Comparison of ENCODE assay signal across 18 cellular contexts in genomic region chr13:98746968-98747367, GRCh38. TPM values are rescaled to one million over a fixed set of nuclear protein-coding genes. Genes with fewer than 3 reads are reported as not detected.
DNase-seq lines count a peak whose midpoint lies in the region; ATAC-seq and TF ChIP-seq lines count a peak whose summit lies in the region.
"Had no signal": no experiment of that assay in that cellular context is flagged by ENCODE, and none has a peak within 500 bp of the region (broad histone marks: within the 10 kb centered on the region; RNA-seq: fewer than 3 reads in every experiment).

No MANE protein-coding gene starts in this region.

- peak; percentile 55 for DNase-seq in Caki2 (ENCODE audit: low read depth)
- peak; percentile 34 for DNase-seq in choroid plexus epithelial cell (ENCODE audit: low read depth)
- DNase-seq in left lobe of liver (ENCODE audit: low spot score): peak; percentile 72
- no peak for DNase-seq in activated effector memory CD4-positive, alpha-beta T cell treated with Interleukin-2 at 50 U/mL for 16 hours
- no peak for DNase-seq in stimulated activated CD4-positive, alpha-beta T cell treated with anti-CD3 and anti-CD28 coated beads, Interleukin-2, amount 100 ng/mL, for 24 hours
- no peak for DNase-seq in hepatic stellate cell (ENCODE audit: low spot score)
- DNase-seq: activated CD8-positive, alpha-beta T cell treated with anti-CD3 and anti-CD28 coated beads, Interleukin-2, amount 10 ng/mL, durations not matched to agents 7 days and 5 days; activated naive CD8-positive, alpha-beta T cell treated with anti-CD3 and anti-CD28 coated beads, Interleukin-2, amount 50 U/mL, for 24 hours; islet precursor cell; midbrain; NCI-H1105 treated with DMSO at 0.1 percent for 48 hours; RPMI8226; substantia nigra; WERI-Rb-1 had no signal

- in situ Hi-C loops in Caki2 (cut with HindIII; ENCODE audit: low pct_unique_long_range_greater_than_20kb, low sequenced_read_pairs): no loop called here

- no peak overlapping the region for H3K4me3 ChIP-seq in choroid plexus epithelial cell (ENCODE audit: low read depth, low read length)
- H3K4me3 ChIP-seq: gastroesophageal sphincter, right atrium auricular region had no signal

- no peak for TF ChIP-seq RAD21 in Ishikawa (IDR thresholded peaks at IDR 0.05; ENCODE audit: low read depth)

- TF ChIP-seq EP300 in Ishikawa (IDR thresholded peaks at IDR 0.05; ENCODE audit: borderline replicate concordance): no peak

- TF ChIP-seq CTCF in choroid plexus epithelial cell (conservative IDR thresholded peaks at IDR 0.05; ENCODE audit: low read depth, low read length): no peak

- peak; percentile 60 for ATAC-seq in left lobe of liver
- no peak for ATAC-seq in GM21447 (IDR thresholded peaks at IDR 0.05; ENCODE audit: unreplicated experiment)
- ATAC-seq: activated CD8-positive, alpha-beta T cell treated with anti-CD3 and anti-CD28 coated beads, Interleukin-2, amount 10 ng/mL, durations not matched to agents 7 days and 5 days; activated naive CD8-positive, alpha-beta T cell treated with anti-CD3 and anti-CD28 coated beads, Interleukin-2, amount 50 U/mL, for 24 hours; gastroesophageal sphincter had no signal

TF ChIP-seq in Ishikawa, 13 proteins besides CTCF, POLR2A, EP300 and RAD21:
- TF ChIP-seq, protein P1, sequence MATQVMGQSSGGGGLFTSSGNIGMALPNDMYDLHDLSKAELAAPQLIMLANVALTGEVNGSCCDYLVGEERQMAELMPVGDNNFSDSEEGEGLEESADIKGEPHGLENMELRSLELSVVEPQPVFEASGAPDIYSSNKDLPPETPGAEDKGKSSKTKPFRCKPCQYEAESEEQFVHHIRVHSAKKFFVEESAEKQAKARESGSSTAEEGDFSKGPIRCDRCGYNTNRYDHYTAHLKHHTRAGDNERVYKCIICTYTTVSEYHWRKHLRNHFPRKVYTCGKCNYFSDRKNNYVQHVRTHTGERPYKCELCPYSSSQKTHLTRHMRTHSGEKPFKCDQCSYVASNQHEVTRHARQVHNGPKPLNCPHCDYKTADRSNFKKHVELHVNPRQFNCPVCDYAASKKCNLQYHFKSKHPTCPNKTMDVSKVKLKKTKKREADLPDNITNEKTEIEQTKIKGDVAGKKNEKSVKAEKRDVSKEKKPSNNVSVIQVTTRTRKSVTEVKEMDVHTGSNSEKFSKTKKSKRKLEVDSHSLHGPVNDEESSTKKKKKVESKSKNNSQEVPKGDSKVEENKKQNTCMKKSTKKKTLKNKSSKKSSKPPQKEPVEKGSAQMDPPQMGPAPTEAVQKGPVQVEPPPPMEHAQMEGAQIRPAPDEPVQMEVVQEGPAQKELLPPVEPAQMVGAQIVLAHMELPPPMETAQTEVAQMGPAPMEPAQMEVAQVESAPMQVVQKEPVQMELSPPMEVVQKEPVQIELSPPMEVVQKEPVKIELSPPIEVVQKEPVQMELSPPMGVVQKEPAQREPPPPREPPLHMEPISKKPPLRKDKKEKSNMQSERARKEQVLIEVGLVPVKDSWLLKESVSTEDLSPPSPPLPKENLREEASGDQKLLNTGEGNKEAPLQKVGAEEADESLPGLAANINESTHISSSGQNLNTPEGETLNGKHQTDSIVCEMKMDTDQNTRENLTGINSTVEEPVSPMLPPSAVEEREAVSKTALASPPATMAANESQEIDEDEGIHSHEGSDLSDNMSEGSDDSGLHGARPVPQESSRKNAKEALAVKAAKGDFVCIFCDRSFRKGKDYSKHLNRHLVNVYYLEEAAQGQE (IDR thresholded peaks at IDR 0.05; ENCODE audit: low read depth): no peak
- TF ChIP-seq NFIC (IDR thresholded peaks at IDR 0.05) (no peak), CEBPB (IDR thresholded peaks at IDR 0.05) (peak; percentile 75), TEAD4 (IDR thresholded peaks at IDR 0.05) (no peak)
TF ChIP-seq in Ishikawa: peak in this region for 1.

RNA-seq across cellular contexts. Expression of gene SLC15A1, which starts 5.5 kb away (rescaled TPM):
- not detected in 2 replicates for total RNA-seq in Caki2 (2014; rRNA removed; shearing (Covaris generic); ENCODE audit: low replicate concordance)
- 26.9 TPM for total RNA-seq in left lobe of liver
- total RNA-seq: activated CD8-positive, alpha-beta T cell treated with anti-CD3 and anti-CD28 coated beads, Interleukin-2, amount 10 ng/mL, durations not matched to agents 7 days and 5 days; right atrium auricular region had no signal

Comparison
In these comparisons a context has a peak if more than half of its experiments do, and no peak if none do; other contexts are left out.
1. DNase-seq: peak in Caki2 (single experiment), choroid plexus epithelial cell (single experiment) and left lobe of liver (single experiment); none in activated effector memory CD4-positive, alpha-beta T cell treated with Interleukin-2 at 50 U/mL for 16 hours (single experiment), stimulated activated CD4-positive, alpha-beta T cell treated with anti-CD3 and anti-CD28 coated beads, Interleukin-2, amount 100 ng/mL, for 24 hours (0 of 2) and hepatic stellate cell (single experiment).
2. RNA of gene SLC15A1, which starts 5.5 kb away (total RNA-seq): 26.9 TPM in left lobe of liver (single experiment); not detected in Caki2; every median in the first group is over 10 times any median in the second.